Comparison of ENCODE assay signal across 5 cellular contexts in the genomic region with DNA sequence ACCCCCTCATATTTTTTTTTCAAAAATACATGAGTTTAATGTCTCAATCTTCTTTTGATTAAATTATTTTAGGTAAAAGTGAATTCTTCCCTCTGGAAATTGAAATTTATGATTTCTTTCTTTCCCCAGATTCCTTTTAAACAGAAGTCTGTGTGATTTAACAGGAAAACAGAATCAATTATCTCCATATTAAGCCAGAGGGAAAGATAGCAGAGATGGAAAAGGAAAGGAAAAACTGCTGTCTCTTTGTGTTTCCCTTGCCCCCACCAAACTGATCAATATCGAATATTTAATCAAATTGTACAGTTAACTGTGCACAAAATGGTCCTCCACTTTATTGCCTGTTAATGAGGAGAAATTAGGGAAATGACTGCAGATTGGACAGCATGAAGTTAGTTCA.
"Had no signal": no experiment of that assay in that cellular context is flagged by ENCODE, and none has a peak within 500 bp of the region (broad histone marks: within the 10 kb centered on the region; RNA-seq: fewer than 3 reads in every experiment).

No MANE protein-coding gene starts in this region.

- DNase-seq: H9, HCEC 1CT, KBM-7 had no signal

- H3K4me3 ChIP-seq: GM23338 had no signal

- H2AFZ ChIP-seq: GM23338 had no signal

- H3K4me2 ChIP-seq: GM23338 had no signal

- H3K27ac ChIP-seq: HL-60 had no signal
